ENCODE assay signal across 12 cellular contexts in genomic region chr11:97683733-97684132, GRCh38.
DNase-seq lines count a peak whose midpoint lies in the region; ATAC-seq lines count a peak whose summit lies in the region.
"Had no signal": no experiment of that assay in that cellular context is flagged by ENCODE, and none has a peak within 500 bp of the region (broad histone marks: within the 10 kb centered on the region; RNA-seq: fewer than 3 reads in every experiment).

No MANE protein-coding gene starts in this region.

- DNase-seq in ELR (ENCODE audit: low read depth) (peak; percentile 48), RPMI8226 (peak; percentile 43), hepatic stellate cell (ENCODE audit: low spot score) (peak; percentile 1), HuH-7 (ENCODE audit: low spot score) (no peak), CD1c-positive myeloid dendritic cell (ENCODE audit: extremely low spot score) (no peak), medulla oblongata (ENCODE audit: extremely low spot score) (no peak)
- no peak for DNase-seq in stimulated activated CD4-positive, alpha-beta T cell treated with anti-CD3 and anti-CD28 coated beads, Interleukin-15, amount 100 ng/mL, for 24 hours
- DNase-seq: activated CD4-positive, CD25-positive, alpha-beta regulatory T cell; CD4-positive, alpha-beta T cell; lower lobe of right lung; NCI-H1417 treated with DMSO at 0.1 percent for 48 hours had no signal

- peak; percentile 50 for ATAC-seq in HG02981 (IDR thresholded peaks at IDR 0.05; ENCODE audit: unreplicated experiment)
- ATAC-seq: lower lobe of right lung had no signal

Comparison
In these comparisons a context has a peak if more than half of its experiments do, and no peak if none do; other contexts are left out.
1. DNase-seq: peak in ELR (single experiment), RPMI8226 (single experiment) and hepatic stellate cell (single experiment); none in HuH-7 (single experiment), CD1c-positive myeloid dendritic cell (single experiment), medulla oblongata (single experiment) and stimulated activated CD4-positive, alpha-beta T cell treated with anti-CD3 and anti-CD28 coated beads, Interleukin-15, amount 100 ng/mL, for 24 hours (single experiment).